In the genomic region with DNA sequence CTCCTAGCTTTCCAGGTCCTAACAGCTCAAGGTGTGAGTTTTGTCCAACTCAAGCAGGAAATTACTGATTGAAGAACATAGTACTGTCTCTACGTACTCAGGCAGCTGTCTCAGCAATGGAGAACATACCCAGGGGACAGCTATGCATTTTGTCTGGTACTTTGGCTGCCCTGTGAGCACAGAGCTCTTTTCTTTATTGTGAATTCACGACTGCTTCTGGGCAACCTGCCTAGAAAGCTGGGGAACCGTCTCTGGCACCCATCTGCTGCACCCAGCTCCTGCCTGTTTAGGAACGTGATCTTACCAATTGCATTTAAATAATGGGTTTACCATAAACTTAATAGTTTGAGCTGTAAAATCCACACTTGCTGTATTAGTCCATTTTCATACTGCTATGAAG, we compare ENCODE assay signal across 1 cellular context.
TF ChIP-seq lines count a peak whose summit lies in the region.

No MANE protein-coding gene starts in this region.

TF ChIP-seq in A549, 52 proteins besides CTCF, POLR2A, EP300 and RAD21 (continued from another document):
- TF ChIP-seq, protein P1, sequence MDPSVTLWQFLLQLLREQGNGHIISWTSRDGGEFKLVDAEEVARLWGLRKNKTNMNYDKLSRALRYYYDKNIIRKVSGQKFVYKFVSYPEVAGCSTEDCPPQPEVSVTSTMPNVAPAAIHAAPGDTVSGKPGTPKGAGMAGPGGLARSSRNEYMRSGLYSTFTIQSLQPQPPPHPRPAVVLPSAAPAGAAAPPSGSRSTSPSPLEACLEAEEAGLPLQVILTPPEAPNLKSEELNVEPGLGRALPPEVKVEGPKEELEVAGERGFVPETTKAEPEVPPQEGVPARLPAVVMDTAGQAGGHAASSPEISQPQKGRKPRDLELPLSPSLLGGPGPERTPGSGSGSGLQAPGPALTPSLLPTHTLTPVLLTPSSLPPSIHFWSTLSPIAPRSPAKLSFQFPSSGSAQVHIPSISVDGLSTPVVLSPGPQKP (IDR thresholded peaks at IDR 0.05; ENCODE audit: low read depth, low read length) = no peak
- TF ChIP-seq HOXA7 (CRISPR knock-in tag; IDR thresholded peaks at IDR 0.05) = no peak
- no peak for TF ChIP-seq HOXB13 (CRISPR knock-in tag; IDR thresholded peaks at IDR 0.05; ENCODE audit: low read depth)
- TF ChIP-seq CHD2 (IDR thresholded peaks at IDR 0.05; ENCODE audit: low read length, partially characterized antibody) = no peak
- TF ChIP-seq FOXS1 (CRISPR knock-in tag; IDR thresholded peaks at IDR 0.05) = no peak
- TF ChIP-seq, protein P2, sequence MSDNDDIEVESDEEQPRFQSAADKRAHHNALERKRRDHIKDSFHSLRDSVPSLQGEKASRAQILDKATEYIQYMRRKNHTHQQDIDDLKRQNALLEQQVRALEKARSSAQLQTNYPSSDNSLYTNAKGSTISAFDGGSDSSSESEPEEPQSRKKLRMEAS (IDR thresholded peaks at IDR 0.05) = no peak
- TF ChIP-seq SREBF2 (IDR thresholded peaks at IDR 0.05) = no peak
- no peak for TF ChIP-seq CHD4 (IDR thresholded peaks at IDR 0.05; ENCODE audit: borderline replicate concordance)
- TF ChIP-seq SMC3 (IDR thresholded peaks at IDR 0.05) = no peak
- TF ChIP-seq JUNB (IDR thresholded peaks at IDR 0.05) = no peak
- no peak for TF ChIP-seq CEBPB (IDR thresholded peaks at IDR 0.05)
